In the genomic region with DNA sequence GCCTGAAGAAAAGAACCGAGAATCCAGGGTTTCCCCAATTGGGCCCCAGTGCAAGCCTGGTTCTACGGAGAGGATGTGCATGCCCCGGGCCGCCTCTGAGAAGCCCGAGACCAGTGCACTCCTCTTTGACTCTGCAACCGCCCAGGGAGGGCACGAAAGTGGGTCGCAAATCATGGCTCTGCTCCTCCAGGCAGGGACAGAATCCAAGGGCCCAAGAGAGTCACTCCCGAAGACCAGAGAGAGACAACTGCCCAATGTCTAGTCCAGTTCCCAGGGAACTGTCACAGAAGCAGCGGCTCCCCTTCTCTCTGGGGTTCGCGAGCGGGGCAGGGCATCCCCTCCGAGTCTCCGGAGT, we compare ENCODE assay signal across 11 cellular contexts.
A peak's percentile ranks its signal among the peaks of the same experiment; 100 is the strongest.
DNase-seq lines count a peak whose midpoint lies in the region; ATAC-seq and TF ChIP-seq lines count a peak whose summit lies in the region.
"Had no signal": no experiment of that assay in that cellular context is flagged by ENCODE, and none has a peak within 500 bp of the region (broad histone marks: within the 10 kb centered on the region; RNA-seq: fewer than 3 reads in every experiment).

No MANE protein-coding gene starts in this region.

- no TSS peak for BruUV-seq in MCF 10A (replicated peaks; lab: Mats Ljungman, UMichigan)

- H3K27ac ChIP-seq in mesodermal cell (ENCODE audit: low read depth, low read length, severe bottlenecking): no peak overlapping the region
- H3K27ac ChIP-seq in stomach smooth muscle (ENCODE audit: low read length): no peak overlapping the region

- POLR2A ChIA-PET in MCF 10A (lab: Yijun Ruan, JAX): no interaction called here

- H3K36me3 ChIP-seq in H7 (replicated peaks; ENCODE audit: control insufficient read depth, insufficient read depth, low read length) (no peaks in the 10 kb centered on the region), mesodermal cell (ENCODE audit: control insufficient read depth, insufficient read depth, low read length) (no peaks in the 10 kb centered on the region), stomach smooth muscle (ENCODE audit: control insufficient read depth in 2 of 2, insufficient read depth in 2 of 2, low read length in 2 of 2) (no peaks in the 10 kb centered on the region)

- peak overlapping the region; percentile 9 for H3K4me3 Mint-ChIP-seq in MCF 10A (ENCODE audit: unreplicated experiment)
- H3K4me3 Mint-ChIP-seq: dendritic cell treated with granulocyte-macrophage colony-stimulating factor and Interleukin-4, amounts not matched to agents 40 ng/mL and 50 ng/mL, for 4 days had no signal

- H3K27me3 ChIP-seq in H7 (ENCODE audit: control insufficient read depth, insufficient read depth, low read length): peaks cover 67% of the 10 kb centered on the region
- peaks cover 15 to 25% of the 10 kb centered on the region in 2 donors for H3K27me3 ChIP-seq in stomach smooth muscle (ENCODE audit: control insufficient read depth in 1 of 2, insufficient read depth in 2 of 2, low read length in 2 of 2)

- H3K4me1 Mint-ChIP-seq in MCF 10A (ENCODE audit: insufficient read depth, unreplicated experiment): no peaks in the 10 kb centered on the region

- no peak for TF ChIP-seq CTCF in MCF 10A (IDR thresholded peaks at IDR 0.05; ENCODE audit: unreplicated experiment)

- no peaks in the 10 kb centered on the region for H3K9me3 ChIP-seq in mesodermal cell (ENCODE audit: control insufficient read depth, low read length)
- no peaks in the 10 kb centered on the region for H3K9me3 ChIP-seq in stomach smooth muscle (ENCODE audit: control insufficient read depth in 2 of 2, low read length in 2 of 2)

- H3K27ac Mint-ChIP-seq in MCF 10A (ENCODE audit: low read depth, unreplicated experiment): no peak overlapping the region
- H3K27ac Mint-ChIP-seq: dendritic cell treated with granulocyte-macrophage colony-stimulating factor and Interleukin-4, amounts not matched to agents 40 ng/mL and 50 ng/mL, for 4 days had no signal

- 4 to 5% methylated on average over 11 to 14 of the region's 15 CpGs for WGBS in mesodermal cell (ENCODE audit: insufficient coverage in 2 of 2), 2 experiments

- ATAC-seq in GM18520 (IDR thresholded peaks at IDR 0.05; ENCODE audit: unreplicated experiment): no peak

- peak; percentile 65 for DNase-seq in H7
- DNase-seq in MCF 10A (ENCODE audit: unreplicated experiment): no peak
- DNase-seq in NK-92 (lab: John Stamatoyannopoulos, UW; ENCODE audit: unreplicated experiment): no peak
- DNase-seq in NCI-H1694 treated with DMSO at 0.1 percent for 48 hours (lab: John Stamatoyannopoulos, UW): no peak
- DNase-seq: NCI-H187; SHP77 treated with DMSO at 0.1 percent for 48 hours; stimulated activated CD4-positive, alpha-beta T cell treated with anti-CD3 and anti-CD28 coated beads, Interleukin-1b, Interleukin-23, amount 100 ng/mL, for 48 hours had no signal

- H3K9me3 Mint-ChIP-seq in MCF 10A (ENCODE audit: unreplicated experiment): no peaks in the 10 kb centered on the region
- H3K9me3 Mint-ChIP-seq: dendritic cell treated with granulocyte-macrophage colony-stimulating factor and Interleukin-4, amounts not matched to agents 40 ng/mL and 50 ng/mL, for 4 days had no signal

- H3K9ac ChIP-seq in stomach smooth muscle (ENCODE audit: low read length in 2 of 2): no peak overlapping the region

- intact Hi-C loops in MCF 10A (cut with micrococcal nuclease): no loop called here

- no peaks in the 10 kb centered on the region for H3K36me3 Mint-ChIP-seq in MCF 10A (ENCODE audit: insufficient read depth, unreplicated experiment)

- H3K4me1 ChIP-seq in mesodermal cell (ENCODE audit: control insufficient read depth, insufficient read depth, low read length, poor library complexity, severe bottlenecking) (peaks cover 10% of the 10 kb centered on the region), stomach smooth muscle (ENCODE audit: control insufficient read depth, insufficient read depth, low read length) (peaks cover 16% of the 10 kb centered on the region)

- peaks cover 44% of the 10 kb centered on the region for H3K27me3 Mint-ChIP-seq in MCF 10A (ENCODE audit: insufficient read depth, unreplicated experiment)

- peak overlapping the region; percentile 58 for H3K4me3 ChIP-seq in H7 (ENCODE audit: insufficient read depth, low read depth, low read length)
- H3K4me3 ChIP-seq in mesodermal cell (ENCODE audit: extremely low read depth, insufficient read depth, low read length, poor library complexity, severe bottlenecking): peak overlapping the region; percentile 41
- H3K4me3 ChIP-seq in stomach smooth muscle (ENCODE audit: low read length in 2 of 2): peak overlapping the region; percentile 48 to 71

- CTCF ChIA-PET in MCF 10A (lab: Yijun Ruan, JAX): interaction anchor here (0.9 kb wide), 1 partner anchor 192 kb away, joined by 3 read pairs; no protein-coding TSS in a partner anchor
